In the genomic region with DNA sequence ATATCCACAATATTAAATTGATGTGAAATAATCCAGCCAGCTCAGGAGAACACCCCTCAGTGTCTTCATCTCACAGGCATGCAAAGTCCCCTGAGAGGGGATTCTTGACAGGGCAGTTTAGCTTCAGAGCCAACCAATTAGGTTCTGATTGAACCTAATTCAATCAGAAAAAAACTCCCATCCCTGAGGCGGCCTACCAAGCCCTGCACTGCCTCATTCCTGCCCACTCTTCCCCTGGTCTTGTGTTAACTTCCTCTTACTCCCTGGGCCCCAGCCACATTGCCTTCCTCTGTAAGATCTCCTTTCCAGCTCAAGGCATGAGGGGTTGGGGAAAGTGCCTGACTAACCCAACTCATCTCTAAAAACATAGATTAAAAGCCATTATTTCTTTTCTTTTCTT, we compare ENCODE assay signal across 18 cellular contexts. TPM values are rescaled to one million over a fixed set of nuclear protein-coding genes. Genes with fewer than 3 reads are reported as not detected.
DNase-seq lines count a peak whose midpoint lies in the region; ATAC-seq, FAIRE-seq and TF ChIP-seq lines count a peak whose summit lies in the region.
"Had no signal": no experiment of that assay in that cellular context is flagged by ENCODE, and none has a peak within 500 bp of the region (broad histone marks: within the 10 kb centered on the region; RNA-seq: fewer than 3 reads in every experiment).

No MANE protein-coding gene starts in this region.

- no peak overlapping the region for H2AFZ ChIP-seq in HepG2 (ENCODE audit: low read length)
- no peak overlapping the region for H2AFZ ChIP-seq in keratinocyte (ENCODE audit: control insufficient read depth, low read length)

- no peak for TF ChIP-seq EP300 in HepG2 (IDR thresholded peaks at IDR 0.05; ENCODE audit: low read depth in 2 of 2, low read length in 2 of 2)
- no peak for TF ChIP-seq EP300 in HepG2 (CRISPR knock-in tag; IDR thresholded peaks at IDR 0.05; ENCODE audit: borderline replicate concordance)

- peak; percentile 56 to 77 (median 74) for ATAC-seq in right lobe of liver
- no peak for ATAC-seq in HepG2
- peak; percentile 90 for ATAC-seq in upper lobe of right lung
- ATAC-seq: activated CD4-positive, CD25-positive, alpha-beta regulatory T cell treated with anti-CD3 and anti-CD28 coated beads, Interleukin-2, amount 50 U/mL, for 24 hours; K562 had no signal

- TF ChIP-seq POLR2A in right lobe of liver (IDR thresholded peaks at IDR 0.05) (no peak), HepG2 (IDR thresholded peaks at IDR 0.05; ENCODE audit: insufficient read depth in 1 of 2, low read depth in 2 of 2, low read length in 2 of 2) (no peak)

- no peaks in the 10 kb centered on the region for H3K79me2 ChIP-seq in HepG2 (ENCODE audit: insufficient read depth, low read length)
- H3K79me2 ChIP-seq in keratinocyte (ENCODE audit: control insufficient read depth, insufficient read depth, low read length): peaks cover 37% of the 10 kb centered on the region

- intact Hi-C loops in right lobe of liver (cut with DNase I): no loop called here
- intact Hi-C loops in HepG2 (cut with micrococcal nuclease; ENCODE audit: unreplicated experiment): no loop called here
- intact Hi-C loops in activated T-helper 1 cell treated with anti-CD3 and anti-CD28 coated beads, Interleukin-12 subunit alpha, Interleukin-12 subunit beta, Interleukin-2, Interleukin-4 antibody, amounts not matched to agents 30 ng/mL and 10 ng/mL and 1 ng/mL, durations not matched to agents 14 hours and 24 hours and 36 hours (cut with micrococcal nuclease): no loop called here
- intact Hi-C loops in upper lobe of right lung (cut with DNase I): no loop called here

- peak overlapping the region; percentile 22 for H3K27ac Mint-ChIP-seq in activated T-helper 1 cell treated with anti-CD3 and anti-CD28 coated beads, Interleukin-12 subunit alpha, Interleukin-12 subunit beta, Interleukin-2, Interleukin-4 antibody, amounts not matched to agents 30 ng/mL and 10 ng/mL and 1 ng/mL, durations not matched to agents 14 hours and 24 hours and 36 hours

- WGBS in right lobe of liver (ENCODE audit: insufficient coverage, low coverage, low lambda C conversion rate, missing lambda C conversion rate): 33% methylated on average over 1 of the region's 1 CpG
- 50% methylated on average over 1 of the region's 1 CpG for WGBS in HepG2 (ENCODE audit: low lambda C conversion rate)

- peaks cover 3% of the 10 kb centered on the region for H3K27me3 Mint-ChIP-seq in activated T-helper 1 cell treated with anti-CD3 and anti-CD28 coated beads, Interleukin-12 subunit alpha, Interleukin-12 subunit beta, Interleukin-2, Interleukin-4 antibody, amounts not matched to agents 30 ng/mL and 10 ng/mL and 1 ng/mL, durations not matched to agents 14 hours and 24 hours and 36 hours (ENCODE audit: insufficient read depth)

- H3K27me3 ChIP-seq in right lobe of liver (no peaks in the 10 kb centered on the region), HepG2 (ENCODE audit: control insufficient read depth in 1 of 2, insufficient read depth in 2 of 2, low read length in 2 of 2) (no peaks in the 10 kb centered on the region), keratinocyte (ENCODE audit: control insufficient read depth, extremely low read depth, insufficient read depth, low read length) (no peaks in the 10 kb centered on the region), upper lobe of right lung (no peaks in the 10 kb centered on the region)

- H3K4me3 ChIP-seq in right lobe of liver (no peak overlapping the region), HepG2 (replicated peaks in 1 of 3; ENCODE audit: insufficient read depth in 1 of 3, low read depth in 2 of 3, low read length in 3 of 3) (no peak overlapping the region), keratinocyte (ENCODE audit: control insufficient read depth in 2 of 3, extremely low read depth in 1 of 3, insufficient read depth in 2 of 3, low read depth in 1 of 3, low read length in 3 of 3) (no peak overlapping the region), upper lobe of right lung (no peak overlapping the region)
- H3K4me3 ChIP-seq: K562 had no signal

- no peak overlapping the region for H3K27ac ChIP-seq in right lobe of liver
- no peak overlapping the region for H3K27ac ChIP-seq in HepG2 (ENCODE audit: extremely low read length, insufficient read depth, low read length)
- no peak overlapping the region for H3K27ac ChIP-seq in keratinocyte (ENCODE audit: control insufficient read depth, insufficient read depth, low read length)
- H3K27ac ChIP-seq in upper lobe of right lung: no peak overlapping the region
- H3K27ac ChIP-seq: HL-60 had no signal

- H4K20me1 ChIP-seq in HepG2 (ENCODE audit: insufficient read depth, low read length) (no peaks in the 10 kb centered on the region), keratinocyte (ENCODE audit: control insufficient read depth, extremely low read depth, insufficient read depth, low read length) (no peaks in the 10 kb centered on the region)

- POLR2A ChIA-PET in HepG2 (lab: Yijun Ruan, JAX): no interaction called here

- CTCF ChIA-PET in HepG2 (lab: Yijun Ruan, JAX; ENCODE audit: low intra/inter-chr PET ratio, low total read pairs): no interaction called here

- TF ChIP-seq RAD21 in HepG2 (CRISPR knock-in tag; IDR thresholded peaks at IDR 0.05): no peak

- H3K9me1 ChIP-seq in keratinocyte (ENCODE audit: control insufficient read depth, extremely low read depth, insufficient read depth, low read length): no peaks in the 10 kb centered on the region

- dilution Hi-C loops in keratinocyte (cut with MboI; ENCODE audit: extremely low pct_ligation_motif_present, low sequenced_read_pairs): no loop called here

- H3K4me1 Mint-ChIP-seq in activated T-helper 1 cell treated with anti-CD3 and anti-CD28 coated beads, Interleukin-12 subunit alpha, Interleukin-12 subunit beta, Interleukin-2, Interleukin-4 antibody, amounts not matched to agents 30 ng/mL and 10 ng/mL and 1 ng/mL, durations not matched to agents 14 hours and 24 hours and 36 hours (ENCODE audit: low read depth): peaks cover 9% of the 10 kb centered on the region

- no peaks in the 10 kb centered on the region for H3K4me1 ChIP-seq in right lobe of liver
- peaks cover 10% of the 10 kb centered on the region for H3K4me1 ChIP-seq in HepG2 (ENCODE audit: insufficient read depth, low read length)
- H3K4me1 ChIP-seq in keratinocyte (ENCODE audit: control insufficient read depth, extremely low read depth, insufficient read depth, low read length): no peaks in the 10 kb centered on the region
- H3K4me1 ChIP-seq in upper lobe of right lung: peaks cover 37% of the 10 kb centered on the region

- FAIRE-seq in HepG2 (lab: Jason Lieb, UNC) (no peak), keratinocyte (lab: Jason Lieb, UNC) (peak; percentile 5)
- FAIRE-seq: K562 had no signal

- H3K4me2 ChIP-seq in HepG2 (ENCODE audit: low read depth, low read length) (no peak overlapping the region), keratinocyte (ENCODE audit: control insufficient read depth, extremely low read depth, insufficient read depth, low read depth, low read length) (no peak overlapping the region)

- no TSS peak for BruUV-seq in HepG2 (replicated peaks; lab: Mats Ljungman, UMichigan)

- in situ Hi-C loops in HepG2 (cut with HindIII; ENCODE audit: extremely low pct_ligation_motif_present, low pct_unique_long_range_greater_than_20kb): no loop called here

- H3K9me3 Mint-ChIP-seq in activated T-helper 1 cell treated with anti-CD3 and anti-CD28 coated beads, Interleukin-12 subunit alpha, Interleukin-12 subunit beta, Interleukin-2, Interleukin-4 antibody, amounts not matched to agents 30 ng/mL and 10 ng/mL and 1 ng/mL, durations not matched to agents 14 hours and 24 hours and 36 hours: peaks cover 8% of the 10 kb centered on the region

- H3K9ac ChIP-seq in HepG2 (ENCODE audit: insufficient read depth, low read depth, low read length) (no peak overlapping the region), keratinocyte (ENCODE audit: control insufficient read depth, extremely low read depth, insufficient read depth, low read length) (no peak overlapping the region)

- H3K36me3 ChIP-seq in right lobe of liver: no peaks in the 10 kb centered on the region
- no peaks in the 10 kb centered on the region for H3K36me3 ChIP-seq in HepG2 (replicated peaks in 1 of 2; ENCODE audit: control insufficient read depth in 1 of 2, insufficient read depth in 2 of 2, low read length in 2 of 2)
- H3K36me3 ChIP-seq in keratinocyte (ENCODE audit: control insufficient read depth in 2 of 2, extremely low read depth in 1 of 2, insufficient read depth in 2 of 2, low read length in 2 of 2): peaks cover 7 to 13% of the 10 kb centered on the region in 2 experiments
- no peaks in the 10 kb centered on the region for H3K36me3 ChIP-seq in upper lobe of right lung

- no peak for TF ChIP-seq CTCF in right lobe of liver (IDR thresholded peaks at IDR 0.05)
- no peak for TF ChIP-seq CTCF in HepG2 (CRISPR knock-in tag; IDR thresholded peaks at IDR 0.05)
- no peak for TF ChIP-seq CTCF in keratinocyte (optimal IDR thresholded peaks at IDR 0.05 in 1 of 3, IDR thresholded peaks at IDR 0.05 in 1 of 3, conservative IDR thresholded peaks at IDR 0.05 in 1 of 3; ENCODE audit: extremely low read depth in 1 of 3, insufficient read depth in 2 of 3, low read length in 3 of 3)
- TF ChIP-seq CTCF in upper lobe of right lung (IDR thresholded peaks at IDR 0.05): no peak

- no peaks in the 10 kb centered on the region for H3K9me3 ChIP-seq in right lobe of liver
- no peaks in the 10 kb centered on the region for H3K9me3 ChIP-seq in HepG2 (ENCODE audit: low read length)
- H3K9me3 ChIP-seq in keratinocyte (ENCODE audit: control insufficient read depth, low read depth, low read length): peaks cover 2% of the 10 kb centered on the region
- H3K9me3 ChIP-seq in upper lobe of right lung: no peaks in the 10 kb centered on the region

- peaks cover 5% of the 10 kb centered on the region for H3K36me3 Mint-ChIP-seq in activated T-helper 1 cell treated with anti-CD3 and anti-CD28 coated beads, Interleukin-12 subunit alpha, Interleukin-12 subunit beta, Interleukin-2, Interleukin-4 antibody, amounts not matched to agents 30 ng/mL and 10 ng/mL and 1 ng/mL, durations not matched to agents 14 hours and 24 hours and 36 hours (ENCODE audit: low read depth)

- DNase-seq in right lobe of liver: no peak
- no peak for DNase-seq in HepG2 (ENCODE audit: low spot score)
- no peak for DNase-seq in activated T-helper 1 cell treated with anti-CD3 and anti-CD28 coated beads, Interleukin-12 subunit alpha, Interleukin-12 subunit beta, Interleukin-2, Interleukin-4 antibody, amounts not matched to agents 30 ng/mL and 10 ng/mL and 1 ng/mL, durations not matched to agents 14 hours and 24 hours and 36 hours (ENCODE audit: low spot score)
- DNase-seq in keratinocyte (ENCODE audit: low read depth, low spot score): no peak
- DNase-seq in upper lobe of right lung: no peak
- DNase-seq in NCI-H1092 treated with DMSO at 0.1 percent for 48 hours (lab: John Stamatoyannopoulos, UW): no peak
- DNase-seq in COLO668 (lab: John Stamatoyannopoulos, UW; ENCODE audit: unreplicated experiment): no peak
- no peak for DNase-seq in NCI-H748 (lab: John Stamatoyannopoulos, UW; ENCODE audit: unreplicated experiment)
- DNase-seq: ACHN; activated effector memory CD4-positive, alpha-beta T cell treated with Interleukin-2 at 50 U/mL for 16 hours; anterior cingulate cortex; GOT3; left cardiac atrium; stimulated activated CD4-positive, alpha-beta T cell treated with anti-CD3 and anti-CD28 coated beads, Interleukin-4, amount 100 ng/mL, for 4 hours; stimulated activated CD8-positive, alpha-beta memory T cell treated with anti-CD3 and anti-CD28 coated beads, Interleukin-4, amount 100 ng/mL, for 48 hours had no signal

- no peak overlapping the region for H3K4me3 Mint-ChIP-seq in activated T-helper 1 cell treated with anti-CD3 and anti-CD28 coated beads, Interleukin-12 subunit alpha, Interleukin-12 subunit beta, Interleukin-2, Interleukin-4 antibody, amounts not matched to agents 30 ng/mL and 10 ng/mL and 1 ng/mL, durations not matched to agents 14 hours and 24 hours and 36 hours

RNA-seq across cellular contexts. Expression of gene FRMD4B, which starts 46.1 kb away (rescaled TPM):
- total RNA-seq in right lobe of liver: 10 to 100 TPM in 5 of 6 experiments, 1 to 10 TPM in 1; 9.2 to 21.0 (median 12.3) TPM
- 3.3 and 4.4 TPM in 2 replicates for total RNA-seq in HepG2 (2016; rRNA removed; fragmentation: Illumina TruSeq; extraction: Trizol)
- 0.09 and 0.40 TPM in 2 replicates for total RNA-seq in HepG2 (2016; cell fraction: cytosol; rRNA removed; fragmentation: Illumina TruSeq; extraction: Trizol; ENCODE audit: low read depth)
- total RNA-seq in HepG2 (2016; cell fraction: insoluble cytoplasmic fraction; rRNA removed; fragmentation: Illumina TruSeq; extraction: Trizol): 2.1 and 3.5 TPM in 2 replicates
- 0.93 and 1.0 TPM in 2 replicates for total RNA-seq in HepG2 (2016; cell fraction: membrane; rRNA removed; fragmentation: Illumina TruSeq; extraction: Trizol)
- 3.7 and 5.7 TPM in 2 replicates for total RNA-seq in HepG2 (2016; cell fraction: nucleus; rRNA removed; fragmentation: Illumina TruSeq; extraction: Trizol)
- polyA plus RNA-seq in HepG2 (2011; rRNA removed): 2.4 and 3.0 TPM in 2 replicates
- polyA plus RNA-seq in HepG2 (2011; cell fraction: cytosol; rRNA removed): 2.7 and 2.9 TPM in 2 replicates
- 3.7 and 4.1 TPM in 2 replicates for polyA plus RNA-seq in HepG2 (2011; cell fraction: nucleus; rRNA removed)
- polyA plus RNA-seq in HepG2 (2012): 1.4 and 1.6 TPM in 2 replicates
- 0.03 and 0.06 TPM in 2 replicates for polyA plus RNA-seq in HepG2 (2016; cell fraction: cytosol; fragmentation: Illumina TruSeq; extraction: Trizol; ENCODE audit: low read depth)
- 1.5 and 2.2 TPM in 2 replicates for polyA plus RNA-seq in HepG2 (2016; cell fraction: insoluble cytoplasmic fraction; fragmentation: Illumina TruSeq; extraction: Trizol; ENCODE audit: low read depth)
- polyA plus RNA-seq in HepG2 (2016; cell fraction: membrane; fragmentation: Illumina TruSeq; extraction: Trizol; ENCODE audit: low read depth): 0.22 and 0.40 TPM in 2 replicates
- polyA plus RNA-seq in HepG2 (2016; cell fraction: nucleus; fragmentation: Illumina TruSeq; extraction: Trizol; ENCODE audit: insufficient read depth, low read depth): 1.4 and 2.1 TPM in 2 replicates
- 4.1 and 6.9 TPM in 2 replicates for polyA minus RNA-seq in HepG2 (2011; rRNA and poly(A)+ RNA removed; ENCODE audit: low replicate concordance)
- 1.5 and 1.6 TPM in 2 replicates for polyA minus RNA-seq in HepG2 (2011; cell fraction: cytosol; rRNA and poly(A)+ RNA removed)
- polyA minus RNA-seq in HepG2 (2011; cell fraction: nucleus; rRNA and poly(A)+ RNA removed): 21.3 and 23.2 TPM in 2 replicates
- total RNA-seq in activated T-helper 1 cell treated with anti-CD3 and anti-CD28 coated beads, Interleukin-12 subunit alpha, Interleukin-12 subunit beta, Interleukin-2, Interleukin-4 antibody, amounts not matched to agents 30 ng/mL and 10 ng/mL and 1 ng/mL, durations not matched to agents 14 hours and 24 hours and 36 hours: 83.3 and 83.6 TPM in 2 replicates
- polyA plus RNA-seq in keratinocyte: 34.7 to 48.3 TPM (median 48.0 TPM) in 3 replicates
- 27.1 TPM for polyA plus RNA-seq in keratinocyte (2011; ENCODE audit: low read depth)
- polyA plus RNA-seq in keratinocyte (2011; cell fraction: cytosol; rRNA removed): 24.3 and 38.0 TPM in 2 replicates
- polyA plus RNA-seq in keratinocyte (2011; cell fraction: nucleus; rRNA removed): 57.8 and 61.8 TPM in 2 replicates
- 34.0 and 37.6 TPM in 2 replicates for polyA plus RNA-seq in keratinocyte (2012; ENCODE audit: low replicate concordance)
- 49.1 to 82.5 TPM (median 65.5 TPM) in 3 replicates for polyA minus RNA-seq in keratinocyte
- polyA minus RNA-seq in keratinocyte (2011; cell fraction: cytosol; rRNA and poly(A)+ RNA removed): 30.9 TPM
- 75.4 and 151 TPM in 2 replicates for polyA minus RNA-seq in keratinocyte (2011; cell fraction: nucleus; rRNA and poly(A)+ RNA removed)
- total RNA-seq in upper lobe of right lung: 60.7 TPM
